In genomic region chr2:238574490-238575271, GRCh38 we compare ENCODE assay signal across 1 cellular context.
TF ChIP-seq lines count a peak whose summit lies in the region.

No MANE protein-coding gene starts in this region.

TF ChIP-seq in H1, 55 proteins besides CTCF, POLR2A, EP300 and RAD21:
- TF ChIP-seq CTBP2 (IDR thresholded peaks at IDR 0.05; ENCODE audit: borderline replicate concordance, insufficient read depth, insufficient read length, low read length) = no peak
- TF ChIP-seq ZNF274 (IDR thresholded peaks at IDR 0.05; ENCODE audit: borderline replicate concordance, extremely low read depth, low read length) = no peak
- TF ChIP-seq BACH1 (IDR thresholded peaks at IDR 0.05; ENCODE audit: low read length) = no peak
